In genomic region chr3:188899887-188900286, GRCh38 we compare ENCODE assay signal across 20 cellular contexts.
A peak's percentile ranks its signal among the peaks of the same experiment; 100 is the strongest.
DNase-seq lines count a peak whose midpoint lies in the region; ATAC-seq and TF ChIP-seq lines count a peak whose summit lies in the region.
"Had no signal": no experiment of that assay in that cellular context is flagged by ENCODE, and none has a peak within 500 bp of the region (broad histone marks: within the 10 kb centered on the region; RNA-seq: fewer than 3 reads in every experiment).

No MANE protein-coding gene starts in this region.

- peaks cover 4% of the 10 kb centered on the region; the same call in 1 of the 2 replicates for H3K4me1 ChIP-seq in Caco-2
- H3K4me1 ChIP-seq in ascending aorta, result peaks cover 8 to 21% of the 10 kb centered on the region in 2 donors
- peaks cover 12 to 43% (median 31%) of the 10 kb centered on the region in 4 donors for H3K4me1 ChIP-seq in esophagus muscularis mucosa
- H3K4me1 ChIP-seq in sigmoid colon, result peaks cover 0 to 40% (median 23%) of the 10 kb centered on the region in 4 donors
- no peaks in the 10 kb centered on the region for H3K4me1 ChIP-seq in naive thymus-derived CD4-positive, alpha-beta T cell (ENCODE audit: control insufficient read depth in 2 of 2, insufficient read depth in 2 of 2, low read length in 2 of 2)

- no peak for ATAC-seq in stimulated activated naive CD8-positive, alpha-beta T cell treated with anti-CD3 and anti-CD28 coated beads, Interleukin-15, amount 100 ng/mL, for 72 hours
- ATAC-seq in naive thymus-derived CD4-positive, alpha-beta T cell, result no peak
- ATAC-seq: activated CD4-positive, CD25-positive, alpha-beta regulatory T cell treated with anti-CD3 and anti-CD28 coated beads, Interleukin-2, amount 50 U/mL, for 24 hours; activated naive CD8-positive, alpha-beta T cell treated with anti-CD3 and anti-CD28 coated beads, Interleukin-2, amount 50 U/mL, for 24 hours had no signal

- H3K27me3 ChIP-seq in Caco-2 (replicated peaks; ENCODE audit: control insufficient read depth, insufficient read depth, low read length), result no peaks in the 10 kb centered on the region
- H3K27me3 ChIP-seq in ascending aorta, result no peaks in the 10 kb centered on the region
- H3K27me3 ChIP-seq in esophagus muscularis mucosa, result no peaks in the 10 kb centered on the region
- H3K27me3 ChIP-seq in sigmoid colon, result no peaks in the 10 kb centered on the region
- no peaks in the 10 kb centered on the region for H3K27me3 ChIP-seq in naive thymus-derived CD4-positive, alpha-beta T cell (ENCODE audit: control insufficient read depth in 2 of 2, insufficient read depth in 2 of 2, low read length in 2 of 2)
- H3K27me3 ChIP-seq: tibial nerve had no signal

- H3K27me3 Mint-ChIP-seq in Caco-2 (ENCODE audit: insufficient read depth, unreplicated experiment), result no peaks in the 10 kb centered on the region
- H3K27me3 Mint-ChIP-seq in stimulated activated naive CD8-positive, alpha-beta T cell treated with anti-CD3 and anti-CD28 coated beads, Interleukin-15, amount 100 ng/mL, for 72 hours, result no peaks in the 10 kb centered on the region
- no peaks in the 10 kb centered on the region for H3K27me3 Mint-ChIP-seq in naive thymus-derived CD4-positive, alpha-beta T cell
- H3K27me3 Mint-ChIP-seq: activated naive CD8-positive, alpha-beta T cell treated with anti-CD3 and anti-CD28 coated beads, Interleukin-2, amount 50 U/mL, for 24 hours; CD4-positive, alpha-beta T cell; central memory CD8-positive, alpha-beta T cell had no signal

- DNase-seq in Caco-2, result no peak
- DNase-seq in ascending aorta (ENCODE audit: low spot score in 2 of 2), result no peak
- no peak for DNase-seq in esophagus muscularis mucosa (ENCODE audit: extremely low spot score)
- no peak for DNase-seq in sigmoid colon
- DNase-seq in medulla oblongata (ENCODE audit: extremely low spot score), result no peak
- DNase-seq in stimulated activated naive CD8-positive, alpha-beta T cell treated with anti-CD3 and anti-CD28 coated beads, Interleukin-15, amount 100 ng/mL, for 72 hours, result no peak
- no peak for DNase-seq in naive thymus-derived CD4-positive, alpha-beta T cell
- DNase-seq in stimulated activated CD4-positive, alpha-beta T cell treated with anti-CD3 and anti-CD28 coated beads, Interleukin-2, amount 100 ng/mL, for 48 hours, result no peak
- DNase-seq: activated naive CD8-positive, alpha-beta T cell treated with anti-CD3 and anti-CD28 coated beads, Interleukin-2, amount 50 U/mL, for 24 hours; CD4-positive, alpha-beta T cell; DND-41; foreskin melanocyte; left cardiac atrium; NCI-H1694; posterior cingulate gyrus; SIG-M5 had no signal

- POLR2A ChIA-PET in Caco-2 (lab: Charles Lee), result no interaction called here
- POLR2A ChIA-PET in naive thymus-derived CD4-positive, alpha-beta T cell (lab: Charles Lee), result no interaction called here

- peak overlapping the region; percentile 14 for H3K27ac Mint-ChIP-seq in Caco-2 (ENCODE audit: unreplicated experiment)
- no peak overlapping the region for H3K27ac Mint-ChIP-seq in stimulated activated naive CD8-positive, alpha-beta T cell treated with anti-CD3 and anti-CD28 coated beads, Interleukin-15, amount 100 ng/mL, for 72 hours
- H3K27ac Mint-ChIP-seq in naive thymus-derived CD4-positive, alpha-beta T cell, result no peak overlapping the region
- H3K27ac Mint-ChIP-seq: activated naive CD8-positive, alpha-beta T cell treated with anti-CD3 and anti-CD28 coated beads, Interleukin-2, amount 50 U/mL, for 24 hours; activated T-helper 2 cell treated with anti-CD3 and anti-CD28 coated beads, Interferon-gamma antibody, Interleukin-2, Interleukin-4, amounts not matched to agents 10 μg/mL and 5 μg/mL and 100 μg/mL, durations not matched to agents 14 hours and 24 hours and 36 hours; CD4-positive, alpha-beta T cell had no signal

- H3K4me1 Mint-ChIP-seq in Caco-2 (ENCODE audit: low read depth, unreplicated experiment), result peaks cover 16% of the 10 kb centered on the region
- H3K4me1 Mint-ChIP-seq in stimulated activated naive CD8-positive, alpha-beta T cell treated with anti-CD3 and anti-CD28 coated beads, Interleukin-15, amount 100 ng/mL, for 72 hours, result no peaks in the 10 kb centered on the region
- peaks cover 0 to 5% (median 0%) of the 10 kb centered on the region in 7 donors for H3K4me1 Mint-ChIP-seq in naive thymus-derived CD4-positive, alpha-beta T cell
- H3K4me1 Mint-ChIP-seq: central memory CD8-positive, alpha-beta T cell had no signal

- H3K4me3 ChIP-seq in Caco-2 (ENCODE audit: low read depth, low read length) (no peak overlapping the region), ascending aorta (no peak overlapping the region), esophagus muscularis mucosa (no peak overlapping the region), sigmoid colon (no peak overlapping the region)
- no peak overlapping the region for H3K4me3 ChIP-seq in naive thymus-derived CD4-positive, alpha-beta T cell (ENCODE audit: low read length)
- H3K4me3 ChIP-seq: tibial nerve had no signal

- H3K4me3 Mint-ChIP-seq in Caco-2 (ENCODE audit: unreplicated experiment), result no peak overlapping the region
- no peak overlapping the region for H3K4me3 Mint-ChIP-seq in stimulated activated naive CD8-positive, alpha-beta T cell treated with anti-CD3 and anti-CD28 coated beads, Interleukin-15, amount 100 ng/mL, for 72 hours
- no peak overlapping the region for H3K4me3 Mint-ChIP-seq in naive thymus-derived CD4-positive, alpha-beta T cell
- H3K4me3 Mint-ChIP-seq: activated naive CD8-positive, alpha-beta T cell treated with anti-CD3 and anti-CD28 coated beads, Interleukin-2, amount 50 U/mL, for 24 hours; CD4-positive, alpha-beta T cell; central memory CD8-positive, alpha-beta T cell had no signal

- H3K36me3 ChIP-seq in Caco-2 (ENCODE audit: control insufficient read depth, insufficient read depth, low read length), result no peaks in the 10 kb centered on the region
- peaks cover 0 to 9% of the 10 kb centered on the region in 2 donors for H3K36me3 ChIP-seq in ascending aorta
- peaks cover 0 to 4% (median 0%) of the 10 kb centered on the region in 4 donors for H3K36me3 ChIP-seq in esophagus muscularis mucosa
- no peaks in the 10 kb centered on the region for H3K36me3 ChIP-seq in sigmoid colon
- H3K36me3 ChIP-seq in naive thymus-derived CD4-positive, alpha-beta T cell (ENCODE audit: control insufficient read depth in 2 of 3, insufficient read depth in 3 of 3, low read length in 3 of 3), result no peaks in the 10 kb centered on the region

- WGBS in esophagus muscularis mucosa, result 48% methylated on average over 6 of the region's 6 CpGs
- 37 to 63% methylated on average over 6 of the region's 6 CpGs for WGBS in sigmoid colon, 2 donors

- no peaks in the 10 kb centered on the region for H3K9me3 Mint-ChIP-seq in Caco-2 (ENCODE audit: unreplicated experiment)
- H3K9me3 Mint-ChIP-seq in stimulated activated naive CD8-positive, alpha-beta T cell treated with anti-CD3 and anti-CD28 coated beads, Interleukin-15, amount 100 ng/mL, for 72 hours, result peaks cover 0 to under 1% of the 10 kb centered on the region in 2 donors
- peaks cover 0 to 4% (median 0%) of the 10 kb centered on the region in 11 donors for H3K9me3 Mint-ChIP-seq in naive thymus-derived CD4-positive, alpha-beta T cell
- H3K9me3 Mint-ChIP-seq: activated naive CD8-positive, alpha-beta T cell treated with anti-CD3 and anti-CD28 coated beads, Interleukin-2, amount 50 U/mL, for 24 hours; activated T-helper 2 cell treated with anti-CD3 and anti-CD28 coated beads, Interferon-gamma antibody, Interleukin-2, Interleukin-4, amounts not matched to agents 10 μg/mL and 5 μg/mL and 100 μg/mL, durations not matched to agents 14 hours and 24 hours and 36 hours; CD4-positive, alpha-beta T cell; central memory CD8-positive, alpha-beta T cell had no signal

- TF ChIP-seq CTCF in Caco-2 (IDR thresholded peaks at IDR 0.05; ENCODE audit: insufficient read depth in 1 of 2, low read depth in 1 of 2, low read length in 1 of 2, severe bottlenecking in 1 of 2, unreplicated experiment in 1 of 2) (no peak), ascending aorta (IDR thresholded peaks at IDR 0.05) (no peak), esophagus muscularis mucosa (IDR thresholded peaks at IDR 0.05) (no peak), sigmoid colon (IDR thresholded peaks at IDR 0.05) (no peak)

- no peak for TF ChIP-seq POLR2A in esophagus muscularis mucosa (IDR thresholded peaks at IDR 0.05; ENCODE audit: low read depth)
- no peak for TF ChIP-seq POLR2A in sigmoid colon (IDR thresholded peaks at IDR 0.05)

- no peaks in the 10 kb centered on the region for H3K9me3 ChIP-seq in Caco-2
- H3K9me3 ChIP-seq in ascending aorta, result no peaks in the 10 kb centered on the region
- H3K9me3 ChIP-seq in esophagus muscularis mucosa, result no peaks in the 10 kb centered on the region
- H3K9me3 ChIP-seq in sigmoid colon, result no peaks in the 10 kb centered on the region
- H3K9me3 ChIP-seq in naive thymus-derived CD4-positive, alpha-beta T cell (ENCODE audit: control insufficient read depth in 2 of 3, low read length in 3 of 3), result no peaks in the 10 kb centered on the region
- H3K9me3 ChIP-seq: tibial nerve had no signal

- peak overlapping the region; percentile 78 to 79 for H3K27ac ChIP-seq in ascending aorta
- H3K27ac ChIP-seq in esophagus muscularis mucosa (replicated peaks in 1 of 4), result peak overlapping the region; percentile 47 to 71 (median 58)
- peak overlapping the region in 3 of 4 donors; percentile 26 to 66 (median 65) for H3K27ac ChIP-seq in sigmoid colon
- no peak overlapping the region for H3K27ac ChIP-seq in naive thymus-derived CD4-positive, alpha-beta T cell (ENCODE audit: low read depth, low read length)

- peaks cover 20% of the 10 kb centered on the region for H3K36me3 Mint-ChIP-seq in Caco-2 (ENCODE audit: insufficient read depth, unreplicated experiment)
- H3K36me3 Mint-ChIP-seq in naive thymus-derived CD4-positive, alpha-beta T cell, result peaks cover 0 to 6% (median 0%) of the 10 kb centered on the region in 5 donors

- intact Hi-C loops in Caco-2 (cut with micrococcal nuclease; ENCODE audit: unreplicated experiment) (no loop called here), ascending aorta (cut with DNase I) (loop anchor here (2.0 kb wide), 1 partner anchor 41 kb away; no protein-coding TSS in a partner anchor), esophagus muscularis mucosa (cut with DNase I) (no loop called here), sigmoid colon (cut with DNase I) (no loop called here)
- intact Hi-C loops in naive thymus-derived CD4-positive, alpha-beta T cell (cut with micrococcal nuclease), result no loop called here

- TF ChIP-seq EP300 in esophagus muscularis mucosa (IDR thresholded peaks at IDR 0.05) (no peak), sigmoid colon (IDR thresholded peaks at IDR 0.05) (peak in 1 of 4 donors; percentile 20)

- BruUV-seq in Caco-2 (replicated peaks; lab: Mats Ljungman, UMichigan), result no TSS peak

- CTCF ChIA-PET in Caco-2 (lab: Charles Lee), result no interaction called here
- CTCF ChIA-PET in naive thymus-derived CD4-positive, alpha-beta T cell (lab: Charles Lee), result interaction anchor here (0.6 kb wide), 1 partner anchor 1592 kb away, joined by 3 read pairs; no protein-coding TSS in a partner anchor
